ENCODE assay signal across 1 cellular context in the genomic region with DNA sequence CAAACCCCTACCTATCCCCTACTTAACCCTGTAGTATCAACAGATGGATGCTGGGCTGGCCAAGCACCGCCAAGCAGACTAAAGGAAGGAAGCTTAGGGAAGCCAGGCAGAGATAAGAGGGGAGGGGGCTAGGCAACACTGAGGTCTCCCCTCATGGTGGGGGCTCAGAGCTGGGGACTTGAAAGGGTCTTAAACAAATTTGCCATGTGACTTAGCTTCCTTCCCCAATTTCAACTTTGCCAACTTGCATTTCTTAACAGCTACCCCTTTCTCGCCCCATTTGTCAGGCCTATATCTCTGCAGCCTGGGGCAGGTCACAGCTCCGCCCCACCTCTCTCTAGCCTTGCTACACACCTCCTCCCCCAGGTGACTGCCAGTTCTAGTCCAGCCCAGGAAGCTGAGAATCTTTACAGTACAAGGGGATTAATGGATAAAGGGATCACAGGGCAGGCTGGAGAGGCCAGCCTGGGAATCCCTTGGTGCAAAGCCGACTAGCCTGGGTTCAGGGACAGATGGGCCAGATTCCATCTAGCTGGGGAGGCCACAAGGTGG.
TF ChIP-seq lines count a peak whose summit lies in the region.

No MANE protein-coding gene starts in this region.

TF ChIP-seq in K562, 482 proteins besides CTCF, POLR2A, EP300 and RAD21 (continued from another document and continues in another):
- TF ChIP-seq, protein P1, sequence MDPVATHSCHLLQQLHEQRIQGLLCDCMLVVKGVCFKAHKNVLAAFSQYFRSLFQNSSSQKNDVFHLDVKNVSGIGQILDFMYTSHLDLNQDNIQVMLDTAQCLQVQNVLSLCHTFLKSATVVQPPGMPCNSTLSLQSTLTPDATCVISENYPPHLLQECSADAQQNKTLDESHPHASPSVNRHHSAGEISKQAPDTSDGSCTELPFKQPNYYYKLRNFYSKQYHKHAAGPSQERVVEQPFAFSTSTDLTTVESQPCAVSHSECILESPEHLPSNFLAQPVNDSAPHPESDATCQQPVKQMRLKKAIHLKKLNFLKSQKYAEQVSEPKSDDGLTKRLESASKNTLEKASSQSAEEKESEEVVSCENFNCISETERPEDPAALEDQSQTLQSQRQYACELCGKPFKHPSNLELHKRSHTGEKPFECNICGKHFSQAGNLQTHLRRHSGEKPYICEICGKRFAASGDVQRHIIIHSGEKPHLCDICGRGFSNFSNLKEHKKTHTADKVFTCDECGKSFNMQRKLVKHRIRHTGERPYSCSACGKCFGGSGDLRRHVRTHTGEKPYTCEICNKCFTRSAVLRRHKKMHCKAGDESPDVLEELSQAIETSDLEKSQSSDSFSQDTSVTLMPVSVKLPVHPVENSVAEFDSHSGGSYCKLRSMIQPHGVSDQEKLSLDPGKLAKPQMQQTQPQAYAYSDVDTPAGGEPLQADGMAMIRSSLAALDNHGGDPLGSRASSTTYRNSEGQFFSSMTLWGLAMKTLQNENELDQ (CRISPR knock-in tag; IDR thresholded peaks at IDR 0.05; ENCODE audit: borderline replicate concordance) = no peak
- TF ChIP-seq EP400 (IDR thresholded peaks at IDR 0.05) (no peak), YY1 (IDR thresholded peaks at IDR 0.05; ENCODE audit: borderline replicate concordance in 1 of 3, control insufficient read depth in 1 of 3, extremely low read depth in 1 of 3, insufficient read depth in 3 of 3, insufficient read length in 1 of 3, insufficient replicate concordance in 2 of 3, low read depth in 1 of 3, low read length in 2 of 3) (peak in 1 of 3 experiments; percentile 14), XRCC3 (IDR thresholded peaks at IDR 0.05) (no peak), ZNF274 (IDR thresholded peaks at IDR 0.05; ENCODE audit: borderline replicate concordance, low read depth, low read length) (no peak), ZNF140 (CRISPR knock-in tag; IDR thresholded peaks at IDR 0.05) (no peak), TOE1 (IDR thresholded peaks at IDR 0.05; ENCODE audit: borderline replicate concordance) (no peak), TOE1 (CRISPR knock-in tag; IDR thresholded peaks at IDR 0.05; ENCODE audit: borderline replicate concordance, low read depth) (no peak), STAT5A (IDR thresholded peaks at IDR 0.05; ENCODE audit: borderline replicate concordance, low read length) (no peak), CEBPG (CRISPR knock-in tag; IDR thresholded peaks at IDR 0.05) (no peak), CEBPG (tag; conservative IDR thresholded peaks at IDR 0.05 in 1 of 2, IDR thresholded peaks at IDR 0.05 in 1 of 2) (no peak), SREBF2 (CRISPR knock-in tag; IDR thresholded peaks at IDR 0.05) (no peak), LCOR (CRISPR knock-in tag; IDR thresholded peaks at IDR 0.05) (no peak), ZEB2 (IDR thresholded peaks at IDR 0.05) (peak; percentile 65; the same call in 1 of the 2 replicates), ZSCAN29 (IDR thresholded peaks at IDR 0.05) (no peak), SREBF1 (IDR thresholded peaks at IDR 0.05; ENCODE audit: borderline replicate concordance, low read depth, low read length) (no peak), SMC3 (conservative IDR thresholded peaks at IDR 0.05; ENCODE audit: insufficient read depth, low read depth, low read length) (no peak), ZNF316 (IDR thresholded peaks at IDR 0.05) (peak; percentile 33; the same call in 1 of the 2 replicates), ZNF778 (CRISPR knock-in tag; IDR thresholded peaks at IDR 0.05) (no peak), PRPF4 (IDR thresholded peaks at IDR 0.05; ENCODE audit: insufficient read depth, low read depth, low read length, poor library complexity, severe bottlenecking) (no peak), ZNF232 (CRISPR knock-in tag; IDR thresholded peaks at IDR 0.05) (no peak), MTA2 (IDR thresholded peaks at IDR 0.05; ENCODE audit: low read depth) (no peak), SIN3B (IDR thresholded peaks at IDR 0.05; ENCODE audit: low read depth) (no peak), SIX5 (IDR thresholded peaks at IDR 0.05; ENCODE audit: borderline replicate concordance in 1 of 2, insufficient read depth in 1 of 2, low read depth in 1 of 2, low read length in 2 of 2) (no peak), KDM5B (IDR thresholded peaks at IDR 0.05; ENCODE audit: insufficient replicate concordance, low read depth, low read length) (no peak), CHD2 (IDR thresholded peaks at IDR 0.05; ENCODE audit: low read depth, low read length) (no peak), NFRKB (IDR thresholded peaks at IDR 0.05; ENCODE audit: low read depth) (0 out of 2 replicates have a peak, but pooled peaks have one; percentile 6), ZNF175 (CRISPR knock-in tag; IDR thresholded peaks at IDR 0.05; ENCODE audit: low read depth) (0 out of 2 replicates have a peak, but pooled peaks have one; percentile 8)
- TF ChIP-seq, protein P2, sequence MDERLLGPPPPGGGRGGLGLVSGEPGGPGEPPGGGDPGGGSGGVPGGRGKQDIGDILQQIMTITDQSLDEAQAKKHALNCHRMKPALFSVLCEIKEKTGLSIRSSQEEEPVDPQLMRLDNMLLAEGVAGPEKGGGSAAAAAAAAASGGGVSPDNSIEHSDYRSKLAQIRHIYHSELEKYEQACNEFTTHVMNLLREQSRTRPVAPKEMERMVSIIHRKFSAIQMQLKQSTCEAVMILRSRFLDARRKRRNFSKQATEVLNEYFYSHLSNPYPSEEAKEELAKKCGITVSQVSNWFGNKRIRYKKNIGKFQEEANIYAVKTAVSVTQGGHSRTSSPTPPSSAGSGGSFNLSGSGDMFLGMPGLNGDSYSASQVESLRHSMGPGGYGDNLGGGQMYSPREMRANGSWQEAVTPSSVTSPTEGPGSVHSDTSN (CRISPR knock-in tag; IDR thresholded peaks at IDR 0.05; ENCODE audit: low read depth) = no peak
- TF ChIP-seq, protein P2 (tag; conservative IDR thresholded peaks at IDR 0.05; ENCODE audit: low read depth) = no peak
- TF ChIP-seq, protein P3, sequence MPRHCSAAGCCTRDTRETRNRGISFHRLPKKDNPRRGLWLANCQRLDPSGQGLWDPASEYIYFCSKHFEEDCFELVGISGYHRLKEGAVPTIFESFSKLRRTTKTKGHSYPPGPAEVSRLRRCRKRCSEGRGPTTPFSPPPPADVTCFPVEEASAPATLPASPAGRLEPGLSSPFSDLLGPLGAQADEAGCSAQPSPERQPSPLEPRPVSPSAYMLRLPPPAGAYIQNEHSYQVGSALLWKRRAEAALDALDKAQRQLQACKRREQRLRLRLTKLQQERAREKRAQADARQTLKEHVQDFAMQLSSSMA (CRISPR knock-in tag; IDR thresholded peaks at IDR 0.05) = no peak
- TF ChIP-seq, protein P4, sequence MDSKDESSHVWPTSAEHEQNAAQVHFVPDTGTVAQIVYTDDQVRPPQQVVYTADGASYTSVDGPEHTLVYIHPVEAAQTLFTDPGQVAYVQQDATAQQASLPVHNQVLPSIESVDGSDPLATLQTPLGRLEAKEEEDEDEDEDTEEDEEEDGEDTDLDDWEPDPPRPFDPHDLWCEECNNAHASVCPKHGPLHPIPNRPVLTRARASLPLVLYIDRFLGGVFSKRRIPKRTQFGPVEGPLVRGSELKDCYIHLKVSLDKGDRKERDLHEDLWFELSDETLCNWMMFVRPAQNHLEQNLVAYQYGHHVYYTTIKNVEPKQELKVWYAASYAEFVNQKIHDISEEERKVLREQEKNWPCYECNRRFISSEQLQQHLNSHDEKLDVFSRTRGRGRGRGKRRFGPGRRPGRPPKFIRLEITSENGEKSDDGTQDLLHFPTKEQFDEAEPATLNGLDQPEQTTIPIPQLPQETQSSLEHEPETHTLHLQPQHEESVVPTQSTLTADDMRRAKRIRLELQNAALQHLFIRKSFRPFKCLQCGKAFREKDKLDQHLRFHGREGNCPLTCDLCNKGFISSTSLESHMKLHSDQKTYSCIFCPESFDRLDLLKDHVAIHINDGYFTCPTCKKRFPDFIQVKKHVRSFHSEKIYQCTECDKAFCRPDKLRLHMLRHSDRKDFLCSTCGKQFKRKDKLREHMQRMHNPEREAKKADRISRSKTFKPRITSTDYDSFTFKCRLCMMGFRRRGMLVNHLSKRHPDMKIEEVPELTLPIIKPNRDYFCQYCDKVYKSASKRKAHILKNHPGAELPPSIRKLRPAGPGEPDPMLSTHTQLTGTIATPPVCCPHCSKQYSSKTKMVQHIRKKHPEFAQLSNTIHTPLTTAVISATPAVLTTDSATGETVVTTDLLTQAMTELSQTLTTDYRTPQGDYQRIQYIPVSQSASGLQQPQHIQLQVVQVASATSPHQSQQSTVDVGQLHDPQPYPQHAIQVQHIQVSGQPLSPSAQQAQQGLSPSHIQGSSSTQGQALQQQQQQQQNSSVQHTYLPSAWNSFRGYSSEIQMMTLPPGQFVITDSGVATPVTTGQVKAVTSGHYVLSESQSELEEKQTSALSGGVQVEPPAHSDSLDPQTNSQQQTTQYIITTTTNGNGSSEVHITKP (IDR thresholded peaks at IDR 0.05; ENCODE audit: partially characterized antibody) = peak; percentile 7
- TF ChIP-seq, protein P5, sequence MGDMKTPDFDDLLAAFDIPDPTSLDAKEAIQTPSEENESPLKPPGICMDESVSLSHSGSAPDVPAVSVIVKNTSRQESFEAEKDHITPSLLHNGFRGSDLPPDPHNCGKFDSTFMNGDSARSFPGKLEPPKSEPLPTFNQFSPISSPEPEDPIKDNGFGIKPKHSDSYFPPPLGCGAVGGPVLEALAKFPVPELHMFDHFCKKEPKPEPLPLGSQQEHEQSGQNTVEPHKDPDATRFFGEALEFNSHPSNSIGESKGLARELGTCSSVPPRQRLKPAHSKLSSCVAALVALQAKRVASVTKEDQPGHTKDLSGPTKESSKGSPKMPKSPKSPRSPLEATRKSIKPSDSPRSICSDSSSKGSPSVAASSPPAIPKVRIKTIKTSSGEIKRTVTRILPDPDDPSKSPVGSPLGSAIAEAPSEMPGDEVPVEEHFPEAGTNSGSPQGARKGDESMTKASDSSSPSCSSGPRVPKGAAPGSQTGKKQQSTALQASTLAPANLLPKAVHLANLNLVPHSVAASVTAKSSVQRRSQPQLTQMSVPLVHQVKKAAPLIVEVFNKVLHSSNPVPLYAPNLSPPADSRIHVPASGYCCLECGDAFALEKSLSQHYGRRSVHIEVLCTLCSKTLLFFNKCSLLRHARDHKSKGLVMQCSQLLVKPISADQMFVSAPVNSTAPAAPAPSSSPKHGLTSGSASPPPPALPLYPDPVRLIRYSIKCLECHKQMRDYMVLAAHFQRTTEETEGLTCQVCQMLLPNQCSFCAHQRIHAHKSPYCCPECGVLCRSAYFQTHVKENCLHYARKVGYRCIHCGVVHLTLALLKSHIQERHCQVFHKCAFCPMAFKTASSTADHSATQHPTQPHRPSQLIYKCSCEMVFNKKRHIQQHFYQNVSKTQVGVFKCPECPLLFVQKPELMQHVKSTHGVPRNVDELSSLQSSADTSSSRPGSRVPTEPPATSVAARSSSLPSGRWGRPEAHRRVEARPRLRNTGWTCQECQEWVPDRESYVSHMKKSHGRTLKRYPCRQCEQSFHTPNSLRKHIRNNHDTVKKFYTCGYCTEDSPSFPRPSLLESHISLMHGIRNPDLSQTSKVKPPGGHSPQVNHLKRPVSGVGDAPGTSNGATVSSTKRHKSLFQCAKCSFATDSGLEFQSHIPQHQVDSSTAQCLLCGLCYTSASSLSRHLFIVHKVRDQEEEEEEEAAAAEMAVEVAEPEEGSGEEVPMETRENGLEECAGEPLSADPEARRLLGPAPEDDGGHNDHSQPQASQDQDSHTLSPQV (IDR thresholded peaks at IDR 0.05) = 0 out of 2 replicates have a peak, but pooled peaks have one; percentile 5
- TF ChIP-seq, protein P6, sequence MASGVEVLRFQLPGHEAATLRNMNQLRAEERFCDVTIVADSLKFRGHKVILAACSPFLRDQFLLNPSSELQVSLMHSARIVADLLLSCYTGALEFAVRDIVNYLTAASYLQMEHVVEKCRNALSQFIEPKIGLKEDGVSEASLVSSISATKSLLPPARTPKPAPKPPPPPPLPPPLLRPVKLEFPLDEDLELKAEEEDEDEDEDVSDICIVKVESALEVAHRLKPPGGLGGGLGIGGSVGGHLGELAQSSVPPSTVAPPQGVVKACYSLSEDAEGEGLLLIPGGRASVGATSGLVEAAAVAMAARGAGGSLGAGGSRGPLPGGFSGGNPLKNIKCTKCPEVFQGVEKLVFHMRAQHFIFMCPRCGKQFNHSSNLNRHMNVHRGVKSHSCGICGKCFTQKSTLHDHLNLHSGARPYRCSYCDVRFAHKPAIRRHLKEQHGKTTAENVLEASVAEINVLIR (CRISPR knock-in tag; IDR thresholded peaks at IDR 0.05) = no peak
- TF ChIP-seq, protein P7, sequence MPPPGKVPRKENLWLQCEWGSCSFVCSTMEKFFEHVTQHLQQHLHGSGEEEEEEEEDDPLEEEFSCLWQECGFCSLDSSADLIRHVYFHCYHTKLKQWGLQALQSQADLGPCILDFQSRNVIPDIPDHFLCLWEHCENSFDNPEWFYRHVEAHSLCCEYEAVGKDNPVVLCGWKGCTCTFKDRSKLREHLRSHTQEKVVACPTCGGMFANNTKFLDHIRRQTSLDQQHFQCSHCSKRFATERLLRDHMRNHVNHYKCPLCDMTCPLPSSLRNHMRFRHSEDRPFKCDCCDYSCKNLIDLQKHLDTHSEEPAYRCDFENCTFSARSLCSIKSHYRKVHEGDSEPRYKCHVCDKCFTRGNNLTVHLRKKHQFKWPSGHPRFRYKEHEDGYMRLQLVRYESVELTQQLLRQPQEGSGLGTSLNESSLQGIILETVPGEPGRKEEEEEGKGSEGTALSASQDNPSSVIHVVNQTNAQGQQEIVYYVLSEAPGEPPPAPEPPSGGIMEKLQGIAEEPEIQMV (tag; conservative IDR thresholded peaks at IDR 0.05; ENCODE audit: low read depth) = no peak
- TF ChIP-seq, protein P8, sequence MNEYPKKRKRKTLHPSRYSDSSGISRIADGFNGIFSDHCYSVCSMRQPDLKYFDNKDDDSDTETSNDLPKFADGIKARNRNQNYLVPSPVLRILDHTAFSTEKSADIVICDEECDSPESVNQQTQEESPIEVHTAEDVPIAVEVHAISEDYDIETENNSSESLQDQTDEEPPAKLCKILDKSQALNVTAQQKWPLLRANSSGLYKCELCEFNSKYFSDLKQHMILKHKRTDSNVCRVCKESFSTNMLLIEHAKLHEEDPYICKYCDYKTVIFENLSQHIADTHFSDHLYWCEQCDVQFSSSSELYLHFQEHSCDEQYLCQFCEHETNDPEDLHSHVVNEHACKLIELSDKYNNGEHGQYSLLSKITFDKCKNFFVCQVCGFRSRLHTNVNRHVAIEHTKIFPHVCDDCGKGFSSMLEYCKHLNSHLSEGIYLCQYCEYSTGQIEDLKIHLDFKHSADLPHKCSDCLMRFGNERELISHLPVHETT (CRISPR knock-in tag; conservative IDR thresholded peaks at IDR 0.05 in 1 of 2, IDR thresholded peaks at IDR 0.05 in 1 of 2) = no peak
- TF ChIP-seq, protein P9, sequence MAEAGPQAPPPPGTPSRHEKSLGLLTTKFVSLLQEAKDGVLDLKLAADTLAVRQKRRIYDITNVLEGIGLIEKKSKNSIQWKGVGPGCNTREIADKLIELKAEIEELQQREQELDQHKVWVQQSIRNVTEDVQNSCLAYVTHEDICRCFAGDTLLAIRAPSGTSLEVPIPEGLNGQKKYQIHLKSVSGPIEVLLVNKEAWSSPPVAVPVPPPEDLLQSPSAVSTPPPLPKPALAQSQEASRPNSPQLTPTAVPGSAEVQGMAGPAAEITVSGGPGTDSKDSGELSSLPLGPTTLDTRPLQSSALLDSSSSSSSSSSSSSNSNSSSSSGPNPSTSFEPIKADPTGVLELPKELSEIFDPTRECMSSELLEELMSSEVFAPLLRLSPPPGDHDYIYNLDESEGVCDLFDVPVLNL (CRISPR knock-in tag; IDR thresholded peaks at IDR 0.05; ENCODE audit: low read depth) = 0 out of 2 replicates have a peak, but pooled peaks have one; percentile 19
